Comparison of ENCODE assay signal across 1 cellular context in genomic region chr13:31614704-31615103, GRCh38.
TF ChIP-seq lines count a peak whose summit lies in the region.

No MANE protein-coding gene starts in this region.

TF ChIP-seq in GM23338, 12 proteins besides CTCF, POLR2A, EP300 and RAD21 (continued from another document):
- TF ChIP-seq REST (IDR thresholded peaks at IDR 0.05; ENCODE audit: unreplicated experiment), result no peak
- no peak for TF ChIP-seq ZNF462 (CRISPR knock-in tag; IDR thresholded peaks at IDR 0.05)
- TF ChIP-seq EZH2phosphoT487 (IDR thresholded peaks at IDR 0.05; ENCODE audit: unreplicated experiment), result no peak
